ENCODE assay signal across 24 cellular contexts in genomic region chr3:18512007-18512406, GRCh38.
A peak's percentile ranks its signal among the peaks of the same experiment; 100 is the strongest.
DNase-seq lines count a peak whose midpoint lies in the region; ATAC-seq, FAIRE-seq and TF ChIP-seq lines count a peak whose summit lies in the region.
"Had no signal": no experiment of that assay in that cellular context is flagged by ENCODE, and none has a peak within 500 bp of the region (broad histone marks: within the 10 kb centered on the region; RNA-seq: fewer than 3 reads in every experiment).

No MANE protein-coding gene starts in this region.

- no peak for TF ChIP-seq POLR2A in GM12891 (IDR thresholded peaks at IDR 0.05; ENCODE audit: low read depth, low read length)

- H3K27ac ChIP-seq in aorta (ENCODE audit: low read depth in 1 of 2, low read length in 2 of 2): no peak overlapping the region
- H3K27ac ChIP-seq: parathyroid adenoma, PC-9, right lobe of liver, SJCRH30, transverse colon had no signal

- H3K4me3 ChIP-seq in aorta (ENCODE audit: low read length in 2 of 2): no peak overlapping the region
- H3K4me3 ChIP-seq: PC-9, right lobe of liver, SJCRH30, transverse colon had no signal

- FAIRE-seq in GM12891 (lab: Jason Lieb, UNC): no peak
- FAIRE-seq: endothelial cell of umbilical vein, H54, kidney had no signal

- ATAC-seq in GM21576 (IDR thresholded peaks at IDR 0.05; ENCODE audit: unreplicated experiment) (peak; percentile 47), aorta (ENCODE audit: low FRiP score) (no peak), GM19023 (IDR thresholded peaks at IDR 0.05; ENCODE audit: unreplicated experiment) (no peak)
- ATAC-seq: right lobe of liver had no signal

- DNase-seq in GM12891 (ENCODE audit: insufficient read length, low spot score): no peak
- DNase-seq in NOMO-1 (lab: John Stamatoyannopoulos, UW; ENCODE audit: unreplicated experiment in 2 of 2): peak; percentile 90 to 99
- peak; percentile 13 for DNase-seq in germinal center (ENCODE audit: low spot score)
- no peak for DNase-seq in aorta
- DNase-seq in NCI-H1105 treated with DMSO at 0.1 percent for 48 hours (lab: John Stamatoyannopoulos, UW): no peak
- no peak for DNase-seq in NK-92 treated with Interleukin-12 subunit alpha and Interleukin-12 subunit beta, amount 100 ng/mL, for 24 hours (lab: John Stamatoyannopoulos, UW)
- DNase-seq: activated CD4-positive, CD25-positive, alpha-beta regulatory T cell; activated CD8-positive, alpha-beta memory T cell treated with anti-CD3 and anti-CD28 coated beads for 24 hours; COR-L47; hypothalamus; kidney; mammary epithelial cell; NCI-H1092 treated with DMSO at 0.1 percent for 48 hours; NCI-H524 treated with DMSO at 0.1 percent for 48 hours; PC-9; right lobe of liver; SJCRH30; stimulated activated naive CD4-positive, alpha-beta T cell treated with Interleukin-2 at 50 U/mL for 16 hours; transverse colon had no signal

- H3K27me3 ChIP-seq in aorta (ENCODE audit: control insufficient read depth in 1 of 2, insufficient read depth in 2 of 2, low read length in 1 of 2): no peaks in the 10 kb centered on the region
- H3K27me3 ChIP-seq: right lobe of liver, SJCRH30, transverse colon had no signal

- H3K4me1 ChIP-seq in aorta (ENCODE audit: control insufficient read depth in 1 of 2, insufficient read depth in 2 of 2, low read length in 2 of 2): no peaks in the 10 kb centered on the region
- H3K4me1 ChIP-seq: parathyroid adenoma, right lobe of liver, SJCRH30, transverse colon had no signal

- intact Hi-C loops in aorta (cut with DNase I): no loop called here

- WGBS in aorta, 2 donors: 88 to 92% methylated on average over 1 of the region's 1 CpG

- H3K9me3 ChIP-seq in aorta (ENCODE audit: control insufficient read depth, low read length): no peaks in the 10 kb centered on the region
- H3K9me3 ChIP-seq: right lobe of liver, SJCRH30, transverse colon had no signal

- no peaks in the 10 kb centered on the region for H3K36me3 ChIP-seq in aorta (ENCODE audit: control insufficient read depth in 1 of 2, insufficient read depth in 2 of 2, low read length in 1 of 2)
- H3K36me3 ChIP-seq: right lobe of liver, SJCRH30, transverse colon had no signal

TF ChIP-seq in GM12891, 5 proteins besides CTCF, POLR2A, EP300 and RAD21:
- TF ChIP-seq SPI1 (IDR thresholded peaks at IDR 0.05; ENCODE audit: low read depth, low read length) (peak; percentile 50), POLR2AphosphoS5 (IDR thresholded peaks at IDR 0.05; ENCODE audit: low read depth, low read length) (no peak), PAX5 (IDR thresholded peaks at IDR 0.05; ENCODE audit: insufficient read depth, low read length, severe bottlenecking) (no peak), TAF1 (IDR thresholded peaks at IDR 0.05; ENCODE audit: low read depth, low read length) (no peak)

Comparison
In these comparisons a context has a peak if more than half of its experiments do, and no peak if none do; other contexts are left out.
1. DNase-seq: peak in NOMO-1 (2 of 2) and germinal center (single experiment); none in GM12891 (single experiment), aorta (0 of 2), NCI-H1105 treated with DMSO at 0.1 percent for 48 hours (single experiment) and NK-92 treated with Interleukin-12 subunit alpha and Interleukin-12 subunit beta, amount 100 ng/mL, for 24 hours (single experiment).